In genomic region chr22:43270949-43271348, GRCh38 we compare ENCODE assay signal across 1 cellular context.
TF ChIP-seq lines count a peak whose summit lies in the region.

No MANE protein-coding gene starts in this region.

TF ChIP-seq in WTC11, 78 proteins besides CTCF, POLR2A, EP300 and RAD21 (continued from another document):
- TF ChIP-seq PREB (CRISPR knock-in tag; IDR thresholded peaks at IDR 0.05; ENCODE audit: borderline replicate concordance) (no peak), CDX4 (CRISPR knock-in tag; IDR thresholded peaks at IDR 0.05; ENCODE audit: borderline replicate concordance) (no peak), ZNF396 (CRISPR knock-in tag; IDR thresholded peaks at IDR 0.05; ENCODE audit: borderline replicate concordance) (no peak), SOX15 (CRISPR knock-in tag; IDR thresholded peaks at IDR 0.05) (no peak), TEAD1 (CRISPR knock-in tag; IDR thresholded peaks at IDR 0.05) (no peak), AFF4 (CRISPR knock-in tag; IDR thresholded peaks at IDR 0.05; ENCODE audit: borderline replicate concordance) (no peak), CBFB (CRISPR knock-in tag; IDR thresholded peaks at IDR 0.05; ENCODE audit: low read depth) (no peak), ESRRA (CRISPR knock-in tag; IDR thresholded peaks at IDR 0.05; ENCODE audit: borderline replicate concordance) (no peak), MYBL2 (CRISPR knock-in tag; IDR thresholded peaks at IDR 0.05) (no peak), AR (CRISPR knock-in tag; IDR thresholded peaks at IDR 0.05) (no peak), HMGA2 (CRISPR knock-in tag; IDR thresholded peaks at IDR 0.05) (no peak), JAZF1 (CRISPR knock-in tag; IDR thresholded peaks at IDR 0.05) (no peak)
